1 cellular context compared by ENCODE assay signal in the genomic region with DNA sequence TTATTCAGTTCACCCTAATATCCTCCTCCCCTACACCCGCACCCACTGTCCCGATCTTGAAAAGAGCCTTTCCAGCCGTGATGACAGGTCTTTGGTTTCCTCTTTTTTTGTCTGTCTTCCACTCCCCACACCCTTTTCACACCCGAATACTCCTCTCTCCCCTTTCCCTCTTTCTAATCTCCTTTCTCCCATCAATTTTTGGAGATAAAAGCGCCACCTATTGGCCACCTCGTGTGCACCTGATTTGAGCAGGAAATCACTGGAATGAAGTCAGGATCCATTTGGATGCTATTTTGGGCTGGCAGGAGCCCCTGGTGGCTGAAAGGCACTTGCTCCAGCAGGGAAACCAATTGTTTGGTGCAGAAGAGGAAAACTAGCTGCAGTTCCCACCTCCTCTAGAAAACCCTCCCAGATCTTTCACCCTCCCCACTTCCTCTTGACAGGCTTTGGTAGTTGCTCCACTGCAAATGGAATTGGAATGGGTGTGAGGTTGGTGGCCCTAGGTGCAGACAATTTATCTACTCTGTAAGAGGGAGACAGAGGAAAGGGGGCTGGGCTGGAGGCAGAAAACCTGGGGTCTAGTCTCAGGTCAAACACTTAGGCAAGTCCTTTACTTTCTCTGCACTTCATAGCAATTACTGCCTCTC.
TF ChIP-seq lines count a peak whose summit lies in the region.

No MANE protein-coding gene starts in this region.

TF ChIP-seq in HepG2, 621 proteins besides CTCF, POLR2A, EP300 and RAD21:
- no peak for TF ChIP-seq POGZ (CRISPR knock-in tag; IDR thresholded peaks at IDR 0.05)
- TF ChIP-seq, protein P1, sequence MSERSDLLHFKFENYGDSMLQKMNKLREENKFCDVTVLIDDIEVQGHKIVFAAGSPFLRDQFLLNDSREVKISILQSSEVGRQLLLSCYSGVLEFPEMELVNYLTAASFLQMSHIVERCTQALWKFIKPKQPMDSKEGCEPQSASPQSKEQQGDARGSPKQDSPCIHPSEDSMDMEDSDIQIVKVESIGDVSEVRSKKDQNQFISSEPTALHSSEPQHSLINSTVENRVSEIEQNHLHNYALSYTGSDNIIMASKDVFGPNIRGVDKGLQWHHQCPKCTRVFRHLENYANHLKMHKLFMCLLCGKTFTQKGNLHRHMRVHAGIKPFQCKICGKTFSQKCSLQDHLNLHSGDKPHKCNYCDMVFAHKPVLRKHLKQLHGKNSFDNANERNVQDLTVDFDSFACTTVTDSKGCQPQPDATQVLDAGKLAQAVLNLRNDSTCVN (CRISPR knock-in tag; IDR thresholded peaks at IDR 0.05; ENCODE audit: borderline replicate concordance) = no peak
- no peak for TF ChIP-seq FOXO1 (CRISPR knock-in tag; IDR thresholded peaks at IDR 0.05)
- TF ChIP-seq CCAR2 (optimal IDR thresholded peaks at IDR 0.05; ENCODE audit: low read depth, low read length) = peak; percentile 74
- no peak for TF ChIP-seq U2AF1 (optimal IDR thresholded peaks at IDR 0.05; ENCODE audit: low read depth, low read length)
- peak; percentile 42 for TF ChIP-seq PCBP2 (optimal IDR thresholded peaks at IDR 0.05; ENCODE audit: low read depth, low read length, poor library complexity, severe bottlenecking)
- peak; percentile 74 for TF ChIP-seq XRCC5 (optimal IDR thresholded peaks at IDR 0.05; ENCODE audit: low read length)
- TF ChIP-seq, protein P2, sequence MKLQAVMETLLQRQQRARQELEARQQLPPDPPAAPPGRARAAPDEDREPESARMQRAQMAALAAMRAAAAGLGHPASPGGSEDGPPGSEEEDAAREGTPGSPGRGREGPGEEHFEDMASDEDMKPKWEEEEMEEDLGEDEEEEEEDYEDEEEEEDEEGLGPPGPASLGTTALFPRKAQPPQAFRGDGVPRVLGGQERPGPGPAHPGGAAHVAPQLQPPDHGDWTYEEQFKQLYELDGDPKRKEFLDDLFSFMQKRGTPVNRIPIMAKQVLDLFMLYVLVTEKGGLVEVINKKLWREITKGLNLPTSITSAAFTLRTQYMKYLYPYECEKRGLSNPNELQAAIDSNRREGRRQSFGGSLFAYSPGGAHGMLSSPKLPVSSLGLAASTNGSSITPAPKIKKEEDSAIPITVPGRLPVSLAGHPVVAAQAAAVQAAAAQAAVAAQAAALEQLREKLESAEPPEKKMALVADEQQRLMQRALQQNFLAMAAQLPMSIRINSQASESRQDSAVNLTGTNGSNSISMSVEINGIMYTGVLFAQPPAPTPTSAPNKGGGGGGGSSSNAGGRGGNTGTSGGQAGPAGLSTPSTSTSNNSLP (IDR thresholded peaks at IDR 0.05; ENCODE audit: low read depth, low read length) = 0 out of 2 replicates have a peak, but pooled peaks have one; percentile 25
- peak; percentile 53; the same call in 1 of the 2 replicates for TF ChIP-seq SMC3 (IDR thresholded peaks at IDR 0.05; ENCODE audit: low read length)
- TF ChIP-seq STAG1 (CRISPR knock-in tag; IDR thresholded peaks at IDR 0.05) = peak; percentile 55
- TF ChIP-seq LCORL (IDR thresholded peaks at IDR 0.05) = peak; percentile 51; the same call in 1 of the 2 replicates
- no peak for TF ChIP-seq LCORL (CRISPR knock-in tag; IDR thresholded peaks at IDR 0.05)
- TF ChIP-seq, protein P3, sequence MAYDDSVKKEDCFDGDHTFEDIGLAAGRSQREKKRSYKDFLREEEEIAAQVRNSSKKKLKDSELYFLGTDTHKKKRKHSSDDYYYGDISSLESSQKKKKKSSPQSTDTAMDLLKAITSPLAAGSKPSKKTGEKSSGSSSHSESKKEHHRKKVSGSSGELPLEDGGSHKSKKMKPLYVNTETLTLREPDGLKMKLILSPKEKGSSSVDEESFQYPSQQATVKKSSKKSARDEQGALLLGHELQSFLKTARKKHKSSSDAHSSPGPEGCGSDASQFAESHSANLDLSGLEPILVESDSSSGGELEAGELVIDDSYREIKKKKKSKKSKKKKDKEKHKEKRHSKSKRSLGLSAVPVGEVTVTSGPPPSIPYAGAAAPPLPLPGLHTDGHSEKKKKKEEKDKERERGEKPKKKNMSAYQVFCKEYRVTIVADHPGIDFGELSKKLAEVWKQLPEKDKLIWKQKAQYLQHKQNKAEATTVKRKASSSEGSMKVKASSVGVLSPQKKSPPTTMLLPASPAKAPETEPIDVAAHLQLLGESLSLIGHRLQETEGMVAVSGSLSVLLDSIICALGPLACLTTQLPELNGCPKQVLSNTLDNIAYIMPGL (CRISPR knock-in tag; IDR thresholded peaks at IDR 0.05; ENCODE audit: borderline replicate concordance in 1 of 2, low read depth in 1 of 2) = peak in 1 of 2 experiments; percentile 34; a peak in 1 of 4 replicates
- TF ChIP-seq, protein P4, sequence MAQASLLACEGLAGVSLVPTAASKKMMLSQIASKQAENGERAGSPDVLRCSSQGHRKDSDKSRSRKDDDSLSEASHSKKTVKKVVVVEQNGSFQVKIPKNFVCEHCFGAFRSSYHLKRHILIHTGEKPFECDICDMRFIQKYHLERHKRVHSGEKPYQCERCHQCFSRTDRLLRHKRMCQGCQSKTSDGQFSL (CRISPR knock-in tag; IDR thresholded peaks at IDR 0.05) = no peak
- TF ChIP-seq, protein P5, sequence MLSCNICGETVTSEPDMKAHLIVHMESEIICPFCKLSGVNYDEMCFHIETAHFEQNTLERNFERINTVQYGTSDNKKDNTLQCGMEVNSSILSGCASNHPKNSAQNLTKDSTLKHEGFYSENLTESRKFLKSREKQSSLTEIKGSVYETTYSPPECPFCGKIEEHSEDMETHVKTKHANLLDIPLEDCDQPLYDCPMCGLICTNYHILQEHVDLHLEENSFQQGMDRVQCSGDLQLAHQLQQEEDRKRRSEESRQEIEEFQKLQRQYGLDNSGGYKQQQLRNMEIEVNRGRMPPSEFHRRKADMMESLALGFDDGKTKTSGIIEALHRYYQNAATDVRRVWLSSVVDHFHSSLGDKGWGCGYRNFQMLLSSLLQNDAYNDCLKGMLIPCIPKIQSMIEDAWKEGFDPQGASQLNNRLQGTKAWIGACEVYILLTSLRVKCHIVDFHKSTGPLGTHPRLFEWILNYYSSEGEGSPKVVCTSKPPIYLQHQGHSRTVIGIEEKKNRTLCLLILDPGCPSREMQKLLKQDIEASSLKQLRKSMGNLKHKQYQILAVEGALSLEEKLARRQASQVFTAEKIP (CRISPR knock-in tag; IDR thresholded peaks at IDR 0.05; ENCODE audit: borderline replicate concordance) = no peak
- no peak for TF ChIP-seq MBD4 (IDR thresholded peaks at IDR 0.05; ENCODE audit: borderline replicate concordance, low read length)
